ENCODE assay signal across 1 cellular context in the genomic region with DNA sequence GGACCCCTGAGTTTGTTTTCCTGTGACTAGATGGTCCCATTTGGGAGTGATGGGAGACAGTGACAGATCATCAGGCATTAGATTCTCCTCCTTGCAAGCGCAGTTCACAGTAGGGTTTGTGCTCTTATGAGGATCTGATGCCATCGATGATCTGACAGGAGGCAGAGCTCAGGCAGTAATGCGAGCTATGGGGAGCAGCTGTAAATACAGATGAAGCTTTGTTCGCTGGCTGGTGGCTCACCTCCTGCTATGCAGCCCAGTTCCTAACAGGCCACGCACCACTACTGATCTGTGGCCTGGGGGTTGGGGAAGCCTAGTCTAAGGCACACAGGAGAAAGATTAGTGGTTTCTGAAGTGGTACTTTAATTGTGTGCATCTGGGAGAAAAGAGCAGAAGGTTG.
TF ChIP-seq lines count a peak whose summit lies in the region.

No MANE protein-coding gene starts in this region.

TF ChIP-seq in HepG2, 621 proteins besides CTCF, POLR2A, EP300 and RAD21 (continues in another document):
- TF ChIP-seq ZNF780A (CRISPR knock-in tag; IDR thresholded peaks at IDR 0.05) (no peak), ZNF329 (CRISPR knock-in tag; IDR thresholded peaks at IDR 0.05; ENCODE audit: low read depth) (no peak), ZBTB20 (CRISPR knock-in tag; IDR thresholded peaks at IDR 0.05; ENCODE audit: borderline replicate concordance, low read depth) (no peak), ZNF672 (CRISPR knock-in tag; IDR thresholded peaks at IDR 0.05) (no peak), CHCHD3 (CRISPR knock-in tag; IDR thresholded peaks at IDR 0.05) (no peak), ZNF33A (CRISPR knock-in tag; IDR thresholded peaks at IDR 0.05; ENCODE audit: borderline replicate concordance) (no peak), ZKSCAN1 (IDR thresholded peaks at IDR 0.05; ENCODE audit: low read length) (no peak), ZNF788 (CRISPR knock-in tag; IDR thresholded peaks at IDR 0.05; ENCODE audit: borderline replicate concordance) (no peak), PHF20 (CRISPR knock-in tag; IDR thresholded peaks at IDR 0.05) (no peak), BRCA1 (CRISPR knock-in tag; IDR thresholded peaks at IDR 0.05) (no peak), ZNF557 (CRISPR knock-in tag; IDR thresholded peaks at IDR 0.05) (no peak), HMGA1 (CRISPR knock-in tag; conservative IDR thresholded peaks at IDR 0.05) (no peak), SMAD1 (CRISPR knock-in tag; IDR thresholded peaks at IDR 0.05; ENCODE audit: borderline replicate concordance, low read depth) (no peak), ZFP36L2 (CRISPR knock-in tag; IDR thresholded peaks at IDR 0.05) (no peak), RFXAP (CRISPR knock-in tag; IDR thresholded peaks at IDR 0.05; ENCODE audit: borderline replicate concordance) (no peak), SIN3A (IDR thresholded peaks at IDR 0.05; ENCODE audit: borderline replicate concordance, low read depth, low read length) (no peak), ELF3 (CRISPR knock-in tag; IDR thresholded peaks at IDR 0.05) (0 out of 2 replicates have a peak, but pooled peaks have one; percentile 37), ISL2 (CRISPR knock-in tag; IDR thresholded peaks at IDR 0.05) (no peak), FOXC1 (CRISPR knock-in tag; IDR thresholded peaks at IDR 0.05; ENCODE audit: borderline replicate concordance) (no peak), SRSF1 (optimal IDR thresholded peaks at IDR 0.05; ENCODE audit: low read depth, low read length) (no peak), ZNF816 (CRISPR knock-in tag; IDR thresholded peaks at IDR 0.05; ENCODE audit: borderline replicate concordance) (0 out of 2 replicates have a peak, but pooled peaks have one; percentile 18), ZNF124 (CRISPR knock-in tag; IDR thresholded peaks at IDR 0.05) (no peak), ISX (CRISPR knock-in tag; conservative IDR thresholded peaks at IDR 0.05) (no peak), SOX13 (IDR thresholded peaks at IDR 0.05) (no peak), SOX13 (CRISPR knock-in tag; conservative IDR thresholded peaks at IDR 0.05 in 1 of 2, IDR thresholded peaks at IDR 0.05 in 1 of 2) (peak in 1 of 2 experiments; percentile 32; a peak in 1 of 4 replicates), ZEB1 (IDR thresholded peaks at IDR 0.05; ENCODE audit: insufficient replicate concordance, low read depth) (no peak), ZNF431 (CRISPR knock-in tag; IDR thresholded peaks at IDR 0.05; ENCODE audit: borderline replicate concordance, low read depth) (no peak), BCL6 (CRISPR knock-in tag; IDR thresholded peaks at IDR 0.05) (0 out of 2 replicates have a peak, but pooled peaks have one; percentile 13), GATAD1 (CRISPR knock-in tag; IDR thresholded peaks at IDR 0.05) (no peak), ZNF121 (CRISPR knock-in tag; IDR thresholded peaks at IDR 0.05) (no peak), ZNF75D (CRISPR knock-in tag; IDR thresholded peaks at IDR 0.05; ENCODE audit: borderline replicate concordance) (no peak)
- TF ChIP-seq, protein P1, sequence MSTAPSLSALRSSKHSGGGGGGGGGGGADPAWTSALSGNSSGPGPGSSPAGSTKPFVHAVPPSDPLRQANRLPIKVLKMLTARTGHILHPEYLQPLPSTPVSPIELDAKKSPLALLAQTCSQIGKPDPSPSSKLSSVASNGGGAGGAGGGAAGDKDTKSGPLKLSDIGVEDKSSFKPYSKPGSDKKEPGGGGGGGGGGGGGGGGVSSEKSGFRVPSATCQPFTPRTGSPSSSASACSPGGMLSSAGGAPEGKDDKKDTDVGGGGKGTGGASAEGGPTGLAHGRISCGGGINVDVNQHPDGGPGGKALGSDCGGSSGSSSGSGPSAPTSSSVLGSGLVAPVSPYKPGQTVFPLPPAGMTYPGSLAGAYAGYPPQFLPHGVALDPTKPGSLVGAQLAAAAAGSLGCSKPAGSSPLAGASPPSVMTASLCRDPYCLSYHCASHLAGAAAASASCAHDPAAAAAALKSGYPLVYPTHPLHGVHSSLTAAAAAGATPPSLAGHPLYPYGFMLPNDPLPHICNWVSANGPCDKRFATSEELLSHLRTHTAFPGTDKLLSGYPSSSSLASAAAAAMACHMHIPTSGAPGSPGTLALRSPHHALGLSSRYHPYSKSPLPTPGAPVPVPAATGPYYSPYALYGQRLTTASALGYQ (CRISPR knock-in tag; IDR thresholded peaks at IDR 0.05), result no peak
- TF ChIP-seq, protein P2, sequence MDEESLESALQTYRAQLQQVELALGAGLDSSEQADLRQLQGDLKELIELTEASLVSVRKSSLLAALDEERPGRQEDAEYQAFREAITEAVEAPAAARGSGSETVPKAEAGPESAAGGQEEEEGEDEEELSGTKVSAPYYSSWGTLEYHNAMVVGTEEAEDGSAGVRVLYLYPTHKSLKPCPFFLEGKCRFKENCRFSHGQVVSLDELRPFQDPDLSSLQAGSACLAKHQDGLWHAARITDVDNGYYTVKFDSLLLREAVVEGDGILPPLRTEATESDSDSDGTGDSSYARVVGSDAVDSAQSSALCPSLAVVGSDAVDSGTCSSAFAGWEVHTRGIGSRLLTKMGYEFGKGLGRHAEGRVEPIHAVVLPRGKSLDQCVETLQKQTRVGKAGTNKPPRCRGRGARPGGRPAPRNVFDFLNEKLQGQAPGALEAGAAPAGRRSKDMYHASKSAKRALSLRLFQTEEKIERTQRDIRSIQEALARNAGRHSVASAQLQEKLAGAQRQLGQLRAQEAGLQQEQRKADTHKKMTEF (CRISPR knock-in tag; IDR thresholded peaks at IDR 0.05), result no peak
- TF ChIP-seq, protein P3, sequence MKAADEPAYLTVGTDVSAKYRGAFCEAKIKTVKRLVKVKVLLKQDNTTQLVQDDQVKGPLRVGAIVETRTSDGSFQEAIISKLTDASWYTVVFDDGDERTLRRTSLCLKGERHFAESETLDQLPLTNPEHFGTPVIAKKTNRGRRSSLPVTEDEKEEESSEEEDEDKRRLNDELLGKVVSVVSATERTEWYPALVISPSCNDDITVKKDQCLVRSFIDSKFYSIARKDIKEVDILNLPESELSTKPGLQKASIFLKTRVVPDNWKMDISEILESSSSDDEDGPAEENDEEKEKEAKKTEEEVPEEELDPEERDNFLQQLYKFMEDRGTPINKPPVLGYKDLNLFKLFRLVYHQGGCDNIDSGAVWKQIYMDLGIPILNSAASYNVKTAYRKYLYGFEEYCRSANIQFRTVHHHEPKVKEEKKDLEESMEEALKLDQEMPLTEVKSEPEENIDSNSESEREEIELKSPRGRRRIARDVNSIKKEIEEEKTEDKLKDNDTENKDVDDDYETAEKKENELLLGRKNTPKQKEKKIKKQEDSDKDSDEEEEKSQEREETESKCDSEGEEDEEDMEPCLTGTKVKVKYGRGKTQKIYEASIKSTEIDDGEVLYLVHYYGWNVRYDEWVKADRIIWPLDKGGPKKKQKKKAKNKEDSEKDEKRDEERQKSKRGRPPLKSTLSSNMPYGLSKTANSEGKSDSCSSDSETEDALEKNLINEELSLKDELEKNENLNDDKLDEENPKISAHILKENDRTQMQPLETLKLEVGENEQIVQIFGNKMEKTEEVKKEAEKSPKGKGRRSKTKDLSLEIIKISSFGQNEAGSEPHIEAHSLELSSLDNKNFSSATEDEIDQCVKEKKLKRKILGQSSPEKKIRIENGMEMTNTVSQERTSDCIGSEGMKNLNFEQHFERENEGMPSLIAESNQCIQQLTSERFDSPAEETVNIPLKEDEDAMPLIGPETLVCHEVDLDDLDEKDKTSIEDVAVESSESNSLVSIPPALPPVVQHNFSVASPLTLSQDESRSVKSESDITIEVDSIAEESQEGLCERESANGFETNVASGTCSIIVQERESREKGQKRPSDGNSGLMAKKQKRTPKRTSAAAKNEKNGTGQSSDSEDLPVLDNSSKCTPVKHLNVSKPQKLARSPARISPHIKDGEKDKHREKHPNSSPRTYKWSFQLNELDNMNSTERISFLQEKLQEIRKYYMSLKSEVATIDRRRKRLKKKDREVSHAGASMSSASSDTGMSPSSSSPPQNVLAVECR (CRISPR knock-in tag; IDR thresholded peaks at IDR 0.05; ENCODE audit: borderline replicate concordance), result no peak
- TF ChIP-seq, protein P4, sequence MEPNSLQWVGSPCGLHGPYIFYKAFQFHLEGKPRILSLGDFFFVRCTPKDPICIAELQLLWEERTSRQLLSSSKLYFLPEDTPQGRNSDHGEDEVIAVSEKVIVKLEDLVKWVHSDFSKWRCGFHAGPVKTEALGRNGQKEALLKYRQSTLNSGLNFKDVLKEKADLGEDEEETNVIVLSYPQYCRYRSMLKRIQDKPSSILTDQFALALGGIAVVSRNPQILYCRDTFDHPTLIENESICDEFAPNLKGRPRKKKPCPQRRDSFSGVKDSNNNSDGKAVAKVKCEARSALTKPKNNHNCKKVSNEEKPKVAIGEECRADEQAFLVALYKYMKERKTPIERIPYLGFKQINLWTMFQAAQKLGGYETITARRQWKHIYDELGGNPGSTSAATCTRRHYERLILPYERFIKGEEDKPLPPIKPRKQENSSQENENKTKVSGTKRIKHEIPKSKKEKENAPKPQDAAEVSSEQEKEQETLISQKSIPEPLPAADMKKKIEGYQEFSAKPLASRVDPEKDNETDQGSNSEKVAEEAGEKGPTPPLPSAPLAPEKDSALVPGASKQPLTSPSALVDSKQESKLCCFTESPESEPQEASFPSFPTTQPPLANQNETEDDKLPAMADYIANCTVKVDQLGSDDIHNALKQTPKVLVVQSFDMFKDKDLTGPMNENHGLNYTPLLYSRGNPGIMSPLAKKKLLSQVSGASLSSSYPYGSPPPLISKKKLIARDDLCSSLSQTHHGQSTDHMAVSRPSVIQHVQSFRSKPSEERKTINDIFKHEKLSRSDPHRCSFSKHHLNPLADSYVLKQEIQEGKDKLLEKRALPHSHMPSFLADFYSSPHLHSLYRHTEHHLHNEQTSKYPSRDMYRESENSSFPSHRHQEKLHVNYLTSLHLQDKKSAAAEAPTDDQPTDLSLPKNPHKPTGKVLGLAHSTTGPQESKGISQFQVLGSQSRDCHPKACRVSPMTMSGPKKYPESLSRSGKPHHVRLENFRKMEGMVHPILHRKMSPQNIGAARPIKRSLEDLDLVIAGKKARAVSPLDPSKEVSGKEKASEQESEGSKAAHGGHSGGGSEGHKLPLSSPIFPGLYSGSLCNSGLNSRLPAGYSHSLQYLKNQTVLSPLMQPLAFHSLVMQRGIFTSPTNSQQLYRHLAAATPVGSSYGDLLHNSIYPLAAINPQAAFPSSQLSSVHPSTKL (CRISPR knock-in tag; IDR thresholded peaks at IDR 0.05), result 0 out of 2 replicates have a peak, but pooled peaks have one; percentile 12
- TF ChIP-seq, protein P5, sequence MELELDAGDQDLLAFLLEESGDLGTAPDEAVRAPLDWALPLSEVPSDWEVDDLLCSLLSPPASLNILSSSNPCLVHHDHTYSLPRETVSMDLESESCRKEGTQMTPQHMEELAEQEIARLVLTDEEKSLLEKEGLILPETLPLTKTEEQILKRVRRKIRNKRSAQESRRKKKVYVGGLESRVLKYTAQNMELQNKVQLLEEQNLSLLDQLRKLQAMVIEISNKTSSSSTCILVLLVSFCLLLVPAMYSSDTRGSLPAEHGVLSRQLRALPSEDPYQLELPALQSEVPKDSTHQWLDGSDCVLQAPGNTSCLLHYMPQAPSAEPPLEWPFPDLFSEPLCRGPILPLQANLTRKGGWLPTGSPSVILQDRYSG (CRISPR knock-in tag; IDR thresholded peaks at IDR 0.05), result no peak
- TF ChIP-seq, protein P6, sequence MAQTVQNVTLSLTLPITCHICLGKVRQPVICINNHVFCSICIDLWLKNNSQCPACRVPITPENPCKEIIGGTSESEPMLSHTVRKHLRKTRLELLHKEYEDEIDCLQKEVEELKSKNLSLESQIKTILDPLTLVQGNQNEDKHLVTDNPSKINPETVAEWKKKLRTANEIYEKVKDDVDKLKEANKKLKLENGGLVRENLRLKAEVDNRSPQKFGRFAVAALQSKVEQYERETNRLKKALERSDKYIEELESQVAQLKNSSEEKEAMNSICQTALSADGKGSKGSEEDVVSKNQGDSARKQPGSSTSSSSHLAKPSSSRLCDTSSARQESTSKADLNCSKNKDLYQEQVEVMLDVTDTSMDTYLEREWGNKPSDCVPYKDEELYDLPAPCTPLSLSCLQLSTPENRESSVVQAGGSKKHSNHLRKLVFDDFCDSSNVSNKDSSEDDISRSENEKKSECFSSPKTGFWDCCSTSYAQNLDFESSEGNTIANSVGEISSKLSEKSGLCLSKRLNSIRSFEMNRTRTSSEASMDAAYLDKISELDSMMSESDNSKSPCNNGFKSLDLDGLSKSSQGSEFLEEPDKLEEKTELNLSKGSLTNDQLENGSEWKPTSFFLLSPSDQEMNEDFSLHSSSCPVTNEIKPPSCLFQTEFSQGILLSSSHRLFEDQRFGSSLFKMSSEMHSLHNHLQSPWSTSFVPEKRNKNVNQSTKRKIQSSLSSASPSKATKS (CRISPR knock-in tag; IDR thresholded peaks at IDR 0.05), result no peak
- TF ChIP-seq, protein P7, sequence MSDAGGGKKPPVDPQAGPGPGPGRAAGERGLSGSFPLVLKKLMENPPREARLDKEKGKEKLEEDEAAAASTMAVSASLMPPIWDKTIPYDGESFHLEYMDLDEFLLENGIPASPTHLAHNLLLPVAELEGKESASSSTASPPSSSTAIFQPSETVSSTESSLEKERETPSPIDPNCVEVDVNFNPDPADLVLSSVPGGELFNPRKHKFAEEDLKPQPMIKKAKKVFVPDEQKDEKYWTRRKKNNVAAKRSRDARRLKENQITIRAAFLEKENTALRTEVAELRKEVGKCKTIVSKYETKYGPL (CRISPR knock-in tag; IDR thresholded peaks at IDR 0.05), result no peak
- TF ChIP-seq, protein P8, sequence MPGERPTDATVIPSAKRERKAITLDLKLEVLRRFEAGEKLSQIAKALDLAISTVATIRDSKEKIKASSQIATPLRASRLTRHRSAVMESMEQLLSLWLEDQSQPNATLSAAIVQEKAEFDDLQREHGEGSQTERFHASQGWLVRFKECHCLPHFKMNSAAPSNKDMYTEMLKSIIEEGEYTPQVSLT (CRISPR knock-in tag; IDR thresholded peaks at IDR 0.05; ENCODE audit: borderline replicate concordance, low read depth), result no peak
- TF ChIP-seq, protein P9, sequence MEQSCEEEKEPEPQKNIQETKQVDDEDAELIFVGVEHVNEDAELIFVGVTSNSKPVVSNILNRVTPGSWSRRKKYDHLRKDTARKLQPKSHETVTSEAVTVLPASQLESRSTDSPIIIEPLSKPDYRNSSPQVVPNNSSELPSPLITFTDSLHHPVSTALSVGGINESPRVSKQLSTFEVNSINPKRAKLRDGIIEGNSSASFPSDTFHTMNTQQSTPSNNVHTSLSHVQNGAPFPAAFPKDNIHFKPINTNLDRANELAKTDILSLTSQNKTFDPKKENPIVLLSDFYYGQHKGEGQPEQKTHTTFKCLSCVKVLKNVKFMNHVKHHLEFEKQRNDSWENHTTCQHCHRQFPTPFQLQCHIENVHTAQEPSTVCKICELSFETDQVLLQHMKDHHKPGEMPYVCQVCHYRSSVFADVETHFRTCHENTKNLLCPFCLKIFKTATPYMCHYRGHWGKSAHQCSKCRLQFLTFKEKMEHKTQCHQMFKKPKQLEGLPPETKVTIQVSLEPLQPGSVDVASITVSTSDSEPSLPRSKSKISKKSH (CRISPR knock-in tag; IDR thresholded peaks at IDR 0.05; ENCODE audit: borderline replicate concordance), result no peak
- TF ChIP-seq, protein P10, sequence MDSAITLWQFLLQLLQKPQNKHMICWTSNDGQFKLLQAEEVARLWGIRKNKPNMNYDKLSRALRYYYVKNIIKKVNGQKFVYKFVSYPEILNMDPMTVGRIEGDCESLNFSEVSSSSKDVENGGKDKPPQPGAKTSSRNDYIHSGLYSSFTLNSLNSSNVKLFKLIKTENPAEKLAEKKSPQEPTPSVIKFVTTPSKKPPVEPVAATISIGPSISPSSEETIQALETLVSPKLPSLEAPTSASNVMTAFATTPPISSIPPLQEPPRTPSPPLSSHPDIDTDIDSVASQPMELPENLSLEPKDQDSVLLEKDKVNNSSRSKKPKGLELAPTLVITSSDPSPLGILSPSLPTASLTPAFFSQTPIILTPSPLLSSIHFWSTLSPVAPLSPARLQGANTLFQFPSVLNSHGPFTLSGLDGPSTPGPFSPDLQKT (CRISPR knock-in tag; IDR thresholded peaks at IDR 0.05; ENCODE audit: borderline replicate concordance), result no peak
